30 cellular contexts compared by ENCODE assay signal in the genomic region with DNA sequence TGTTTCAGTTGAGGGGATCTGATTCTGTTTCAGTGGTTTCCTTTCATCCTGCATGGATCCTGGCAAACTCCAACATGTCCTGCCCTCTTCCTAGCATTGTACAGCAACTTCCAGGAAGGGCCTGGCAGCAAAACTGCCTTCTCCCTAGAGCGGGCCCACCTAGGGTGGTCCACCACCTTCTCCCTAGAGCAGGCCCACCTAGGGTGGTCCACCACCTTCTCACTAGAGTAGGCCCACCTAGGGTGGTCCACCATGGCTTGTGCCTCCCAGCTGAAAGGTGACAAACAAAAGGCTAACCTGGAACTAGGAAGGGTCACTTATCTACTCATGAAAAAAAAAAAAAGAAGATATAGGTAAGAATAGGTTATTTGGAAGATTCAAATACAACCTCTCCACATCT.
"Had no signal": no experiment of that assay in that cellular context is flagged by ENCODE, and none has a peak within 500 bp of the region (broad histone marks: within the 10 kb centered on the region; RNA-seq: fewer than 3 reads in every experiment).

No MANE protein-coding gene starts in this region.

- H3K4me3 ChIP-seq: ascending aorta, cardiac muscle cell had no signal

- H3K27ac ChIP-seq: ascending aorta, cardiac muscle cell, VCaP had no signal

- H3K27me3 ChIP-seq: ascending aorta, cardiac muscle cell had no signal

- H3K4me1 ChIP-seq: ascending aorta had no signal

- H3K9me3 ChIP-seq: ascending aorta had no signal

- DNase-seq: activated CD4-positive, alpha-beta memory T cell treated with anti-CD3 and anti-CD28 coated beads, Interleukin-2, amount 10 ng/mL, durations not matched to agents 7 days and 5 days; activated CD4-positive, alpha-beta T cell treated with anti-CD3 and anti-CD28 coated beads for 1 hour; activated CD4-positive, alpha-beta T cell treated with anti-CD3 and anti-CD28 coated beads for 36 hours; activated CD4-positive, alpha-beta T cell treated with anti-CD3 and anti-CD28 coated beads for 48 hours; activated CD4-positive, alpha-beta T cell treated with anti-CD3 and anti-CD28 coated beads, Interleukin-2, amount 10 ng/mL, durations not matched to agents 7 days and 5 days; activated CD4-positive, alpha-beta T cell treated with anti-CD3 and anti-CD28 coated beads, Interleukin-2, amount 50 U/mL, for 48 hours; activated CD4-positive, CD25-positive, alpha-beta regulatory T cell; activated CD8-positive, alpha-beta memory T cell treated with anti-CD3 and anti-CD28 coated beads for 24 hours; activated CD8-positive, alpha-beta memory T cell treated with anti-CD3 and anti-CD28 coated beads, Interleukin-2, amount 10 ng/mL, durations not matched to agents 7 days and 5 days; activated CD8-positive, alpha-beta memory T cell treated with anti-CD3 and anti-CD28 coated beads, Interleukin-2, amount 50 U/mL, for 48 hours; activated CD8-positive, alpha-beta T cell treated with anti-CD3 and anti-CD28 coated beads, Interleukin-2, amount 10 ng/mL, durations not matched to agents 7 days and 5 days; activated effector memory CD4-positive, alpha-beta T cell treated with Interleukin-2 at 50 U/mL for 16 hours; activated gamma-delta T cell; activated naive CD4-positive, alpha-beta T cell treated with anti-CD3 and anti-CD28 coated beads, Interleukin-2, amount 10 ng/mL, durations not matched to agents 7 days and 5 days; activated naive CD4-positive, alpha-beta T cell treated with Interleukin-2 at 50 U/mL for 16 hours; activated naive CD8-positive, alpha-beta T cell treated with anti-CD3 and anti-CD28 coated beads, Interleukin-2, amount 10 ng/mL, durations not matched to agents 7 days and 5 days; activated naive CD8-positive, alpha-beta T cell treated with anti-CD3 and anti-CD28 coated beads, Interleukin-2, amount 50 U/mL, for 24 hours; activated T-cell treated with anti-CD3 and anti-CD28 coated beads, Interleukin-2, amount 50 U/mL, for 24 hours; activated T-cell treated with anti-CD3 and anti-CD28 coated beads, Interleukin-2, amount 50 U/mL, for 48 hours; amygdala; anterior cingulate cortex; caudate nucleus; SW 1271; T-helper 1 cell; T-helper 2 cell; T-helper 9 cell had no signal

- H3K36me3 ChIP-seq: ascending aorta, cardiac muscle cell had no signal

- ATAC-seq: activated CD4-positive, alpha-beta T cell treated with anti-CD3 and anti-CD28 coated beads for 36 hours; activated CD4-positive, CD25-positive, alpha-beta regulatory T cell treated with anti-CD3 and anti-CD28 coated beads, Interleukin-2, amount 50 U/mL, for 24 hours; activated CD8-positive, alpha-beta memory T cell treated with anti-CD3 and anti-CD28 coated beads, Interleukin-2, amount 10 ng/mL, durations not matched to agents 7 days and 5 days; activated CD8-positive, alpha-beta T cell treated with anti-CD3 and anti-CD28 coated beads, Interleukin-2, amount 10 ng/mL, durations not matched to agents 7 days and 5 days; activated naive CD8-positive, alpha-beta T cell treated with anti-CD3 and anti-CD28 coated beads, Interleukin-2, amount 50 U/mL, for 24 hours had no signal
